Comparison of ENCODE assay signal across 2 cellular contexts in the genomic region with DNA sequence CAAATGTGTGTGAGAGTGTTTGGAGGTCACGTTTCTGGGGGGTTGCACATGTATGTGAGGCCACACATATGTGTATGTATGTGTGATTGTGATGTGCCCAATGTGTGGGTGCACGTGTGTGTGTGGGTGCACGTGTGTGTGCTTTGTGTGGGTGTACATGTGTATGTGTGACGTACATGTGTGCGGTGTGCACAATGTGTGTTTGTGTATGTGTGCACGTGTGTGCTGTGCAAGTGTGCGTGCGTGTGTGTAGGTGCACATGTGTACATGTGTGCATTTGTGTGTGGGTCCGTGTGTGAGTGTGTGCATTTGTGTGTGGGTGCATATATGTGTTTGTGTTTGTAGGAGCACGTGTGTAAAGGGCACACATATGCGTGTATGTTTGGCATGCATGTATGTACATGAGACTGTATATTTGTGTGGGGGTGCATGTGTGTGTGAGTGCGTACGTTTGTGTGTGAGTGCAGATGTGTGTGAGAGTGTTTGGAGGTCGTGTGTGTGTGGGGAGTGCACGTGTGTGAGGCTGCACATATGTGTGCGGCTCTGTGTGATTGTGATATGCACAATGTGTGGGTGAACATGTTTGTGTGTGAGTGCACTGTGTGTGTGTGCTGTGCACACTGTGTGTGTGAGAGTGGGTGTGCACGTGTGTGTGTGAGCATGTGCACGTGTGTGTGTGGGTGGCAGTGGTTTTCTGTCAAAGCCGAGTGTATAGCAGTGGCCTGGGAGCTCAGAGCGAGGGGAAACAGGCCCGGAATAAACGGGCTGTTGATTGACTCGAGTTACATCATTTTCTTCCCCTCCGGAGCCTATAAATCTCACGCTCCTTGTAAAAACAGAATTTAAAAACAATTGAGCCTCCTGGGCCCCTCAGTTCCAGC.
TF ChIP-seq lines count a peak whose summit lies in the region.

No MANE protein-coding gene starts in this region.

TF ChIP-seq in HEK293, 187 proteins besides CTCF, POLR2A, EP300 and RAD21 (continued from another document and continues in another):
- TF ChIP-seq, protein P1, sequence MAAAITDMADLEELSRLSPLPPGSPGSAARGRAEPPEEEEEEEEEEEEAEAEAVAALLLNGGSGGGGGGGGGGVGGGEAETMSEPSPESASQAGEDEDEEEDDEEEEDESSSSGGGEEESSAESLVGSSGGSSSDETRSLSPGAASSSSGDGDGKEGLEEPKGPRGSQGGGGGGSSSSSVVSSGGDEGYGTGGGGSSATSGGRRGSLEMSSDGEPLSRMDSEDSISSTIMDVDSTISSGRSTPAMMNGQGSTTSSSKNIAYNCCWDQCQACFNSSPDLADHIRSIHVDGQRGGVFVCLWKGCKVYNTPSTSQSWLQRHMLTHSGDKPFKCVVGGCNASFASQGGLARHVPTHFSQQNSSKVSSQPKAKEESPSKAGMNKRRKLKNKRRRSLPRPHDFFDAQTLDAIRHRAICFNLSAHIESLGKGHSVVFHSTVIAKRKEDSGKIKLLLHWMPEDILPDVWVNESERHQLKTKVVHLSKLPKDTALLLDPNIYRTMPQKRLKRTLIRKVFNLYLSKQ (tag by site-specific recombination; IDR thresholded peaks at IDR 0.05; ENCODE audit: borderline replicate concordance) = no peak
- TF ChIP-seq ZNF600 (tag by site-specific recombination; IDR thresholded peaks at IDR 0.05) = peak; percentile 29; the same call in 1 of the 2 replicates
- peak; percentile 75; the same call in 1 of the 2 replicates for TF ChIP-seq TRIM28 (IDR thresholded peaks at IDR 0.05; ENCODE audit: borderline replicate concordance, low read length)
- 0 out of 2 replicates have a peak, but pooled peaks have one; percentile 48 for TF ChIP-seq ZNF596 (tag by site-specific recombination; IDR thresholded peaks at IDR 0.05)
- TF ChIP-seq ZNF707 (tag by site-specific recombination; IDR thresholded peaks at IDR 0.05) = peak; percentile 61; the same call in 1 of the 2 replicates
- no peak for TF ChIP-seq GLI4 (tag by site-specific recombination; IDR thresholded peaks at IDR 0.05)
- TF ChIP-seq, protein P2, sequence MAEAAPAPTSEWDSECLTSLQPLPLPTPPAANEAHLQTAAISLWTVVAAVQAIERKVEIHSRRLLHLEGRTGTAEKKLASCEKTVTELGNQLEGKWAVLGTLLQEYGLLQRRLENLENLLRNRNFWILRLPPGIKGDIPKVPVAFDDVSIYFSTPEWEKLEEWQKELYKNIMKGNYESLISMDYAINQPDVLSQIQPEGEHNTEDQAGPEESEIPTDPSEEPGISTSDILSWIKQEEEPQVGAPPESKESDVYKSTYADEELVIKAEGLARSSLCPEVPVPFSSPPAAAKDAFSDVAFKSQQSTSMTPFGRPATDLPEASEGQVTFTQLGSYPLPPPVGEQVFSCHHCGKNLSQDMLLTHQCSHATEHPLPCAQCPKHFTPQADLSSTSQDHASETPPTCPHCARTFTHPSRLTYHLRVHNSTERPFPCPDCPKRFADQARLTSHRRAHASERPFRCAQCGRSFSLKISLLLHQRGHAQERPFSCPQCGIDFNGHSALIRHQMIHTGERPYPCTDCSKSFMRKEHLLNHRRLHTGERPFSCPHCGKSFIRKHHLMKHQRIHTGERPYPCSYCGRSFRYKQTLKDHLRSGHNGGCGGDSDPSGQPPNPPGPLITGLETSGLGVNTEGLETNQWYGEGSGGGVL (tag by site-specific recombination; IDR thresholded peaks at IDR 0.05) = peak; percentile 57
- TF ChIP-seq, protein P3, sequence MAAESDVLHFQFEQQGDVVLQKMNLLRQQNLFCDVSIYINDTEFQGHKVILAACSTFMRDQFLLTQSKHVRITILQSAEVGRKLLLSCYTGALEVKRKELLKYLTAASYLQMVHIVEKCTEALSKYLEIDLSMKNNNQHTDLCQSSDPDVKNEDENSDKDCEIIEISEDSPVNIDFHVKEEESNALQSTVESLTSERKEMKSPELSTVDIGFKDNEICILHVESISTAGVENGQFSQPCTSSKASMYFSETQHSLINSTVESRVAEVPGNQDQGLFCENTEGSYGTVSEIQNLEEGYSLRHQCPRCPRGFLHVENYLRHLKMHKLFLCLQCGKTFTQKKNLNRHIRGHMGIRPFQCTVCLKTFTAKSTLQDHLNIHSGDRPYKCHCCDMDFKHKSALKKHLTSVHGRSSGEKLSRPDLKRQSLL (tag by site-specific recombination; IDR thresholded peaks at IDR 0.05) = peak; percentile 91
- no peak for TF ChIP-seq ZNF626 (tag by site-specific recombination; IDR thresholded peaks at IDR 0.05)
- peak; percentile 62; the same call in 1 of the 2 replicates for TF ChIP-seq KLF9 (tag by site-specific recombination; IDR thresholded peaks at IDR 0.05; ENCODE audit: low read depth)
- TF ChIP-seq, protein P4, sequence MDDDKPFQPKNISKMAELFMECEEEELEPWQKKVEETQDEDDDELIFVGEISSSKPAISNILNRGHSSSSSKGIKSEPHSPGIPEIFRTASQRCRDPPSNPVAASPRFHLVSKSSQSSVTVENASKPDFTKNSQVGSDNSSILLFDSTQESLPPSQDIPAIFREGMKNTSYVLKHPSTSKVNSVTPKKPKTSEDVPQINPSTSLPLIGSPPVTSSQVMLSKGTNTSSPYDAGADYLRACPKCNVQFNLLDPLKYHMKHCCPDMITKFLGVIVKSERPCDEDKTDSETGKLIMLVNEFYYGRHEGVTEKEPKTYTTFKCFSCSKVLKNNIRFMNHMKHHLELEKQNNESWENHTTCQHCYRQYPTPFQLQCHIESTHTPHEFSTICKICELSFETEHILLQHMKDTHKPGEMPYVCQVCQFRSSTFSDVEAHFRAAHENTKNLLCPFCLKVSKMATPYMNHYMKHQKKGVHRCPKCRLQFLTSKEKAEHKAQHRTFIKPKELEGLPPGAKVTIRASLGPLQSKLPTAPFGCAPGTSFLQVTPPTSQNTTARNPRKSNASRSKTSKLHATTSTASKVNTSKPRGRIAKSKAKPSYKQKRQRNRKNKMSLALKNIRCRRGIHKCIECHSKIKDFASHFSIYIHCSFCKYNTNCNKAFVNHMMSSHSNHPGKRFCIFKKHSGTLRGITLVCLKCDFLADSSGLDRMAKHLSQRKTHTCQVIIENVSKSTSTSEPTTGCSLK (tag by site-specific recombination; IDR thresholded peaks at IDR 0.05) = 0 out of 2 replicates have a peak, but pooled peaks have one; percentile 58
- peak; percentile 84 for TF ChIP-seq ZBTB17 (tag by site-specific recombination; IDR thresholded peaks at IDR 0.05)
- TF ChIP-seq ZNF341 (tag by site-specific recombination; IDR thresholded peaks at IDR 0.05; ENCODE audit: low read depth) = peak; percentile 84

TF ChIP-seq in H1, 55 proteins besides CTCF, POLR2A, EP300 and RAD21 (continued from another document):
- TF ChIP-seq NANOG (IDR thresholded peaks at IDR 0.05; ENCODE audit: insufficient read depth, low read depth, low read length, poor library complexity, severe bottlenecking) = no peak
- TF ChIP-seq TAF7 (optimal IDR thresholded peaks at IDR 0.05; ENCODE audit: borderline replicate concordance, low read depth, low read length) = no peak
- TF ChIP-seq HDAC2 (IDR thresholded peaks at IDR 0.05; ENCODE audit: borderline replicate concordance in 1 of 2, low read depth in 2 of 2, low read length in 2 of 2) = no peak
- TF ChIP-seq SIX5 (IDR thresholded peaks at IDR 0.05; ENCODE audit: low read depth, low read length) = no peak
- no peak for TF ChIP-seq SP4 (IDR thresholded peaks at IDR 0.05; ENCODE audit: low read length)
